Comparison of ENCODE assay signal across 23 cellular contexts in genomic region chr18:31586616-31587015, GRCh38. TPM values are rescaled to one million over a fixed set of nuclear protein-coding genes. Genes with fewer than 3 reads are reported as not detected.
DNase-seq lines count a peak whose midpoint lies in the region; ATAC-seq and TF ChIP-seq lines count a peak whose summit lies in the region.
"Had no signal": no experiment of that assay in that cellular context is flagged by ENCODE, and none has a peak within 500 bp of the region (broad histone marks: within the 10 kb centered on the region; RNA-seq: fewer than 3 reads in every experiment).

No MANE protein-coding gene starts in this region.

- H3K36me3 ChIP-seq in cardiac muscle cell, result no peaks in the 10 kb centered on the region
- H3K36me3 ChIP-seq in mesendoderm (ENCODE audit: control insufficient read depth, insufficient read depth, low read length), result no peaks in the 10 kb centered on the region
- H3K36me3 ChIP-seq in smooth muscle cell (ENCODE audit: low read depth), result no peaks in the 10 kb centered on the region
- H3K36me3 ChIP-seq: HAP-1 had no signal

- H3K23ac ChIP-seq in mesendoderm (ENCODE audit: low read length), result no peak overlapping the region

- no peak overlapping the region for H2BK15ac ChIP-seq in mesendoderm (replicated peaks; ENCODE audit: low read depth)

- intact Hi-C loops in right cardiac atrium (cut with DNase I), result no loop called here

- H3K27ac ChIP-seq in cardiac muscle cell (peak overlapping the region; percentile 42), right cardiac atrium (ENCODE audit: low read length) (no peak overlapping the region), mesendoderm (ENCODE audit: low read depth, low read length) (no peak overlapping the region), smooth muscle cell (ENCODE audit: low read depth) (peak overlapping the region; percentile 42)
- H3K27ac ChIP-seq: 22Rv1, A549, C4-2B had no signal

- ATAC-seq in right cardiac atrium, result no peak
- ATAC-seq: A549, GM12878 had no signal

- WGBS in right cardiac atrium, result 67% methylated on average over 5 of the region's 5 CpGs
- no CpG with 5 or more reads among the region's 5 CpGs for WGBS in mesendoderm (ENCODE audit: extremely low coverage, insufficient coverage, low lambda C conversion rate)
- WGBS in smooth muscle cell (ENCODE audit: low lambda C conversion rate), result 74% methylated on average over 5 of the region's 5 CpGs

- no peak overlapping the region for H2AFZ ChIP-seq in smooth muscle cell (ENCODE audit: low read depth)

- no peaks in the 10 kb centered on the region for H3K79me1 ChIP-seq in mesendoderm (ENCODE audit: low read length)

- no peaks in the 10 kb centered on the region for H3K27me3 ChIP-seq in cardiac muscle cell
- no peaks in the 10 kb centered on the region for H3K27me3 ChIP-seq in right cardiac atrium (ENCODE audit: control insufficient read depth, insufficient read depth)
- H3K27me3 ChIP-seq in mesendoderm (ENCODE audit: insufficient read depth, low read length, poor library complexity), result no peaks in the 10 kb centered on the region
- no peaks in the 10 kb centered on the region for H3K27me3 ChIP-seq in smooth muscle cell (ENCODE audit: low read depth)

- H2BK5ac ChIP-seq in mesendoderm (ENCODE audit: low read length), result no peak overlapping the region

- H3K9ac ChIP-seq in mesendoderm (ENCODE audit: low read length) (no peak overlapping the region), smooth muscle cell (ENCODE audit: low read depth) (no peak overlapping the region)

- no peak overlapping the region for H2BK120ac ChIP-seq in mesendoderm (ENCODE audit: low read depth, low read length)

- H3K79me2 ChIP-seq in mesendoderm (ENCODE audit: control insufficient read depth, insufficient read depth, low read length) (no peaks in the 10 kb centered on the region), smooth muscle cell (ENCODE audit: low read depth) (no peaks in the 10 kb centered on the region)

- peak in 1 of 2 donors; percentile 38 for DNase-seq in cardiac muscle cell (ENCODE audit: low read depth in 1 of 2, low spot score in 1 of 2)
- DNase-seq in right cardiac atrium, result no peak
- peak; percentile 34 for DNase-seq in amniotic epithelial cell (ENCODE audit: low read depth)
- peak; percentile 62 for DNase-seq in mesendoderm
- no peak for DNase-seq in smooth muscle cell (lab: John Stamatoyannopoulos, UW; ENCODE audit: unreplicated experiment)
- DNase-seq in hypothalamus (lab: John Stamatoyannopoulos, UW), result no peak
- DNase-seq in NCI-H2107 treated with DMSO at 0.1 percent for 48 hours (lab: John Stamatoyannopoulos, UW; ENCODE audit: unreplicated experiment), result no peak
- no peak for DNase-seq in GOT3 (lab: John Stamatoyannopoulos, UW)
- DNase-seq: AML-193; CD4-positive, alpha-beta T cell; DMS 273 treated with DMSO at 0.1 percent for 48 hours; DMS53; DND-41; EL; IMR-90 had no signal

- TF ChIP-seq CTCF in cardiac muscle cell (IDR thresholded peaks at IDR 0.05; ENCODE audit: low read depth, low read length), result no peak
- TF ChIP-seq CTCF in smooth muscle cell (IDR thresholded peaks at IDR 0.05; ENCODE audit: borderline replicate concordance, insufficient read depth, poor library complexity, severe bottlenecking), result no peak

- no peaks in the 10 kb centered on the region for H4K20me1 ChIP-seq in smooth muscle cell (ENCODE audit: low read depth)

- H3F3A ChIP-seq in smooth muscle cell (ENCODE audit: low read depth), result peaks cover 8% of the 10 kb centered on the region

- no peaks in the 10 kb centered on the region for H3K9me3 ChIP-seq in cardiac muscle cell (ENCODE audit: low read depth)
- H3K9me3 ChIP-seq in right cardiac atrium (ENCODE audit: control insufficient read depth, low read length), result no peaks in the 10 kb centered on the region
- no peaks in the 10 kb centered on the region for H3K9me3 ChIP-seq in smooth muscle cell (replicated peaks; ENCODE audit: low read depth)
- H3K9me3 ChIP-seq: A549, HAP-1 had no signal

- H3K4ac ChIP-seq in mesendoderm (ENCODE audit: low read depth, low read length), result no peak overlapping the region

- no peak overlapping the region for H3K18ac ChIP-seq in mesendoderm (ENCODE audit: low read length)

- H3K4me1 ChIP-seq in cardiac muscle cell (ENCODE audit: low read depth) (peaks cover 6% of the 10 kb centered on the region), right cardiac atrium (ENCODE audit: control insufficient read depth, insufficient read depth, low read length) (no peaks in the 10 kb centered on the region), mesendoderm (ENCODE audit: control insufficient read depth, low read depth, low read length) (no peaks in the 10 kb centered on the region), smooth muscle cell (ENCODE audit: low read depth) (peaks cover 5% of the 10 kb centered on the region)
- H3K4me1 ChIP-seq: A549, HAP-1 had no signal

- no peak overlapping the region for H4K8ac ChIP-seq in mesendoderm (ENCODE audit: low read depth, low read length)

- no peak overlapping the region for H3K56ac ChIP-seq in mesendoderm (ENCODE audit: low read length)

- H3K4me3 ChIP-seq in cardiac muscle cell (no peak overlapping the region), right cardiac atrium (ENCODE audit: low read length) (no peak overlapping the region), mesendoderm (ENCODE audit: low read length) (no peak overlapping the region), smooth muscle cell (no peak overlapping the region)
- H3K4me3 ChIP-seq: A549, GM12878, HAP-1 had no signal

- no peak overlapping the region for H2AK5ac ChIP-seq in mesendoderm (ENCODE audit: low read length)

- H4K5ac ChIP-seq in mesendoderm (ENCODE audit: low read length), result no peak overlapping the region

- no peak overlapping the region for H3K4me2 ChIP-seq in mesendoderm (ENCODE audit: low read length)
- H3K4me2 ChIP-seq in smooth muscle cell, result peak overlapping the region; percentile 48
- H3K4me2 ChIP-seq: A549 had no signal

RNA-seq across cellular contexts. Expression of gene TTR, which starts 5.1 kb away (rescaled TPM):
- 0.98 TPM in 1 of 2 replicates, not detected in the other for total RNA-seq in cardiac muscle cell
- 2.7 TPM in 1 of 2 replicates, not detected in the other for polyA plus RNA-seq in cardiac muscle cell
- total RNA-seq in right cardiac atrium, result under 1 TPM in 1 of 4 donors, not detected in 3; 0.79 TPM
- 0.11 TPM for polyA plus RNA-seq in right cardiac atrium
- polyA plus RNA-seq in mesendoderm (2013, experiment 1 of 2), result not detected
- not detected for polyA plus RNA-seq in mesendoderm (2013, experiment 2 of 2)
- total RNA-seq in smooth muscle cell, result not detected in 2 replicates
- polyA plus RNA-seq in smooth muscle cell, result 2.1 and 2.6 TPM in 2 replicates
- total RNA-seq: CD4-positive, alpha-beta T cell; G401; H4; IMR-90 had no signal
- polyA plus RNA-seq: BJ, IMR-90 had no signal

Comparison
In these comparisons a context has a peak if more than half of its experiments do, and no peak if none do; other contexts are left out.
1. H3K27ac ChIP-seq: peak in cardiac muscle cell (single experiment) and smooth muscle cell (single experiment); none in right cardiac atrium (single experiment) and mesendoderm (single experiment).
2. DNase-seq: peak in amniotic epithelial cell (single experiment) and mesendoderm (single experiment); none in right cardiac atrium (0 of 3), smooth muscle cell (single experiment), hypothalamus (0 of 51), NCI-H2107 treated with DMSO at 0.1 percent for 48 hours (single experiment) and GOT3 (single experiment).